14 cellular contexts compared by ENCODE assay signal in the genomic region with DNA sequence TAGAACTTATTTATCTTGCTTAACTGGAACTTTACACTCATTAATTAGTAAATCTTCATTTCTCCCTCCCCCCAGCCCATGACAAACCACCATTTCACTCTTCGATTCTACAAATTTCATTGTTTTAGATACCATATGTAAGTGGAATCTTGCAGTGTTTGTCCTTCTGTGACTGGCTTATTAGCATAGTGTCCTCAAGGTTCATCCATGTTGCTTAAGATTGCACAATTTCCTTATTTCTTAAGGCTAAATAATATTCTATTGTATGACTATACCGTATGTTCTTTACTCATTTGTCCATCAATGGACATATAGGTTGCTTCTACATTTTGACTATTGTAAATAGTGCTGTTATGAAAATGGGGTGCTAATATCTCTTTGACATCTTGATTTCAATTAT. TPM values are rescaled to one million over a fixed set of nuclear protein-coding genes. Genes with fewer than 3 reads are reported as not detected.
DNase-seq lines count a peak whose midpoint lies in the region; ATAC-seq and TF ChIP-seq lines count a peak whose summit lies in the region.
"Had no signal": no experiment of that assay in that cellular context is flagged by ENCODE, and none has a peak within 500 bp of the region (broad histone marks: within the 10 kb centered on the region; RNA-seq: fewer than 3 reads in every experiment).

No MANE protein-coding gene starts in this region.

- H3K27ac Mint-ChIP-seq in stimulated activated naive CD8-positive, alpha-beta T cell treated with anti-CD3 and anti-CD28 coated beads, Interleukin-15, amount 100 ng/mL, for 72 hours, result peak overlapping the region; percentile 21 to 53
- H3K27ac Mint-ChIP-seq in type B pancreatic cell, result no peak overlapping the region

- TF ChIP-seq CTCF in OCI-LY7 (conservative IDR thresholded peaks at IDR 0.05; ENCODE audit: low read length) (no peak), fibroblast of mammary gland (conservative IDR thresholded peaks at IDR 0.05; ENCODE audit: control insufficient read depth, insufficient read depth, low read depth, low read length) (no peak), type B pancreatic cell (conservative IDR thresholded peaks at IDR 0.05) (no peak)

- H3K36me3 Mint-ChIP-seq in activated T-cell treated with anti-CD3 and anti-CD28 coated beads, Interleukin-2, amount 50 U/mL, for 4 hours (ENCODE audit: insufficient read depth), result no peaks in the 10 kb centered on the region
- H3K36me3 Mint-ChIP-seq in type B pancreatic cell, result no peaks in the 10 kb centered on the region

- H3K4me3 Mint-ChIP-seq in activated T-cell treated with anti-CD3 and anti-CD28 coated beads, Interleukin-2, amount 50 U/mL, for 4 hours, result peak overlapping the region; percentile 75
- H3K4me3 Mint-ChIP-seq in stimulated activated naive CD8-positive, alpha-beta T cell treated with anti-CD3 and anti-CD28 coated beads, Interleukin-15, amount 100 ng/mL, for 72 hours, result peak overlapping the region; percentile 31 to 84
- H3K4me3 Mint-ChIP-seq in type B pancreatic cell, result no peak overlapping the region

- POLR2A ChIA-PET in OCI-LY7 (lab: Charles Lee), result interaction anchor here (0.7 to 0.9 kb wide), 2 partner anchors 130 to 151 kb away, joined by 3 to 4 read pairs; a partner anchor contains a TSS

- no peaks in the 10 kb centered on the region for H3K9me2 ChIP-seq in OCI-LY7 (ENCODE audit: insufficient read depth, low read length)

- no peak for ATAC-seq in activated T-cell treated with anti-CD3 and anti-CD28 coated beads, Interleukin-2, amount 50 U/mL, for 4 hours
- no peak for ATAC-seq in stimulated activated naive CD8-positive, alpha-beta T cell treated with anti-CD3 and anti-CD28 coated beads, Interleukin-15, amount 100 ng/mL, for 72 hours
- no peak for ATAC-seq in HG03196 (IDR thresholded peaks at IDR 0.05; ENCODE audit: unreplicated experiment)
- ATAC-seq: esophagus mucosa, Right ventricle myocardium inferior had no signal

- CTCF ChIA-PET in OCI-LY7 (lab: Charles Lee; ENCODE audit: unreplicated experiment), result no interaction called here

- intact Hi-C loops in OCI-LY7 (cut with micrococcal nuclease; ENCODE audit: unreplicated experiment), result loop anchor here (10.0 kb wide), 1 partner anchor 407 kb away; no protein-coding TSS in a partner anchor

- BruUV-seq in OCI-LY7 (replicated peaks; lab: Mats Ljungman, UMichigan), result no TSS peak

- no peaks in the 10 kb centered on the region for H3K79me2 ChIP-seq in OCI-LY7 (ENCODE audit: insufficient read depth, low read depth, low read length)

- peaks cover 17% of the 10 kb centered on the region for H3K4me1 Mint-ChIP-seq in activated T-cell treated with anti-CD3 and anti-CD28 coated beads, Interleukin-2, amount 50 U/mL, for 4 hours (ENCODE audit: low read depth)
- H3K4me1 Mint-ChIP-seq in stimulated activated naive CD8-positive, alpha-beta T cell treated with anti-CD3 and anti-CD28 coated beads, Interleukin-15, amount 100 ng/mL, for 72 hours, result peaks cover 20% of the 10 kb centered on the region
- no peaks in the 10 kb centered on the region for H3K4me1 Mint-ChIP-seq in type B pancreatic cell (ENCODE audit: unreplicated experiment)

- H3K36me3 ChIP-seq in OCI-LY7 (ENCODE audit: insufficient read depth, low read length), result no peaks in the 10 kb centered on the region
- H3K36me3 ChIP-seq: brain microvascular endothelial cell had no signal

- H3K27me3 Mint-ChIP-seq in activated T-cell treated with anti-CD3 and anti-CD28 coated beads, Interleukin-2, amount 50 U/mL, for 4 hours (ENCODE audit: low read depth), result peaks cover 7% of the 10 kb centered on the region
- no peaks in the 10 kb centered on the region for H3K27me3 Mint-ChIP-seq in stimulated activated naive CD8-positive, alpha-beta T cell treated with anti-CD3 and anti-CD28 coated beads, Interleukin-15, amount 100 ng/mL, for 72 hours
- peaks cover 69% of the 10 kb centered on the region for H3K27me3 Mint-ChIP-seq in type B pancreatic cell

- H3K27ac ChIP-seq in OCI-LY7 (ENCODE audit: low read depth, low read length, poor library complexity, severe bottlenecking), result no peak overlapping the region
- H3K27ac ChIP-seq: brain microvascular endothelial cell had no signal

- peaks cover 7% of the 10 kb centered on the region for H3K4me1 ChIP-seq in OCI-LY7 (ENCODE audit: insufficient read depth, low read length, poor library complexity, severe bottlenecking)

- H3K9me3 ChIP-seq in OCI-LY7 (ENCODE audit: low read length), result no peaks in the 10 kb centered on the region

- no peaks in the 10 kb centered on the region for H3K9me3 Mint-ChIP-seq in activated T-cell treated with anti-CD3 and anti-CD28 coated beads, Interleukin-2, amount 50 U/mL, for 4 hours
- no peaks in the 10 kb centered on the region for H3K9me3 Mint-ChIP-seq in stimulated activated naive CD8-positive, alpha-beta T cell treated with anti-CD3 and anti-CD28 coated beads, Interleukin-15, amount 100 ng/mL, for 72 hours
- no peaks in the 10 kb centered on the region for H3K9me3 Mint-ChIP-seq in type B pancreatic cell

- H3K4me2 ChIP-seq in OCI-LY7 (ENCODE audit: low read length), result 0 out of 2 replicates have a peak overlapping the region, but pooled peaks have one; percentile 11

- H3K4me3 ChIP-seq in OCI-LY7 (ENCODE audit: low read depth, low read length, poor library complexity, severe bottlenecking), result no peak overlapping the region
- H3K4me3 ChIP-seq in fibroblast of mammary gland (ENCODE audit: control insufficient read depth, low read depth, low read length), result no peak overlapping the region

- DNase-seq in activated T-cell treated with anti-CD3 and anti-CD28 coated beads, Interleukin-2, amount 50 U/mL, for 4 hours, result no peak
- no peak for DNase-seq in activated T-cell treated with anti-CD3 and anti-CD28 coated beads, Interleukin-2, amount 50 U/mL, for 48 hours
- no peak for DNase-seq in OCI-LY7 (ENCODE audit: low spot score)
- peak; percentile 21 for DNase-seq in fibroblast of mammary gland (ENCODE audit: low read depth)
- no peak for DNase-seq in stimulated activated naive CD8-positive, alpha-beta T cell treated with anti-CD3 and anti-CD28 coated beads, Interleukin-15, amount 100 ng/mL, for 72 hours
- DNase-seq in middle frontal gyrus (ENCODE audit: extremely low spot score, low spot score), result no peak
- no peak for DNase-seq in type B pancreatic cell (ENCODE audit: extremely low spot score, unreplicated experiment)
- DNase-seq: brain microvascular endothelial cell, KBM-7, nucleus accumbens had no signal

- H2AFZ ChIP-seq in OCI-LY7 (ENCODE audit: low read length), result no peak overlapping the region

- H4K20me1 ChIP-seq in OCI-LY7 (ENCODE audit: insufficient read depth, low read length), result no peaks in the 10 kb centered on the region

RNA-seq across cellular contexts. Expression of a gene that starts 24.5 kb away (rescaled TPM):
- 1 to 10 TPM in 1 of 3 donors, under 1 TPM in 2; 0.79 to 2.9 (median 0.84) TPM for total RNA-seq in activated T-cell treated with anti-CD3 and anti-CD28 coated beads, Interleukin-2, amount 50 U/mL, for 4 hours
- not detected in 2 replicates for total RNA-seq in OCI-LY7 (2014; rRNA removed; shearing (Covaris generic))
- total RNA-seq in OCI-LY7 (2022), result not detected in 2 replicates
- total RNA-seq in type B pancreatic cell (ENCODE audit: low replicate concordance), result 3.0 and 3.5 TPM in 2 replicates
- total RNA-seq: H4 had no signal

RNA-seq across cellular contexts. Expression of a gene that starts 34.5 kb away (rescaled TPM):
- 1 to 10 TPM; 1.4 to 2.1 (median 2.1) TPM for total RNA-seq in activated T-cell treated with anti-CD3 and anti-CD28 coated beads, Interleukin-2, amount 50 U/mL, for 4 hours
- 4.7 and 8.4 TPM in 2 replicates for total RNA-seq in OCI-LY7 (2014; rRNA removed; shearing (Covaris generic))
- total RNA-seq in OCI-LY7 (2022) (33.3 and 35.3 TPM in 2 replicates), type B pancreatic cell (ENCODE audit: low replicate concordance) (8.8 and 10.4 TPM in 2 replicates)
